Comparison of ENCODE assay signal across 8 cellular contexts in genomic region chr20:5078399-5078958, GRCh38. TPM values are rescaled to one million over a fixed set of nuclear protein-coding genes. Genes with fewer than 3 reads are reported as not detected.
DNase-seq lines count a peak whose midpoint lies in the region; ATAC-seq lines count a peak whose summit lies in the region.

No MANE protein-coding gene starts in this region.

- DNase-seq in SIG-M5 (lab: John Stamatoyannopoulos, UW) (peak; percentile 84), inferior parietal cortex (ENCODE audit: extremely low spot score) (peak; percentile 46), cerebellum (ENCODE audit: low spot score) (no peak), HAP-1 (ENCODE audit: low spot score in 2 of 2) (no peak)
- DNase-seq in activated naive CD4-positive, alpha-beta T cell treated with Interleukin-2 at 50 U/mL for 16 hours: peak; percentile 81
- peak; percentile 31 to 61 (median 51) for DNase-seq in stimulated activated CD4-positive, alpha-beta T cell treated with anti-CD3 and anti-CD28 coated beads, TNF-alpha, amount 100 ng/mL, for 4 hours (ENCODE audit: low read depth in 3 of 3)

- H3K4me3 ChIP-seq in HAP-1: no peak overlapping the region

- H3K4me1 ChIP-seq in HAP-1: peaks cover 7% of the 10 kb centered on the region; the same call in 1 of the 2 replicates

- in situ Hi-C loops in HAP-1 (cut with MboI; ENCODE audit: low sequenced_read_pairs): loop anchor here (25.0 kb wide), 1 partner anchor 466 kb away; no protein-coding TSS in a partner anchor

- peak; percentile 97 for ATAC-seq in GM19035 (IDR thresholded peaks at IDR 0.05; ENCODE audit: unreplicated experiment)
- ATAC-seq in HG03097 (IDR thresholded peaks at IDR 0.05; ENCODE audit: low FRiP score, unreplicated experiment): peak; percentile 93

- H3K9me3 ChIP-seq in HAP-1: no peaks in the 10 kb centered on the region

- no peaks in the 10 kb centered on the region for H3K27me3 ChIP-seq in HAP-1 (ENCODE audit: low read depth)

- no peaks in the 10 kb centered on the region for H3K36me3 ChIP-seq in HAP-1 (replicated peaks)

RNA-seq across cellular contexts. Expression of gene TMEM230, which starts 34.4 kb away (rescaled TPM):
- 60.9 TPM for total RNA-seq in cerebellum

RNA-seq across cellular contexts. Expression of gene PCNA, which starts 41.3 kb away (rescaled TPM):
- total RNA-seq in cerebellum: 52.4 TPM

RNA-seq across cellular contexts. Expression of gene CDS2, which starts 48.3 kb away (rescaled TPM):
- total RNA-seq in cerebellum: 69.6 TPM

Comparison
In these comparisons a context has a peak if more than half of its experiments do, and no peak if none do; other contexts are left out.
1. DNase-seq: peak in SIG-M5 (single experiment), activated naive CD4-positive, alpha-beta T cell treated with Interleukin-2 at 50 U/mL for 16 hours (single experiment), inferior parietal cortex (single experiment) and stimulated activated CD4-positive, alpha-beta T cell treated with anti-CD3 and anti-CD28 coated beads, TNF-alpha, amount 100 ng/mL, for 4 hours (3 of 3); none in cerebellum (single experiment) and HAP-1 (0 of 2).